9 cellular contexts compared by ENCODE assay signal in genomic region chr6:84575264-84575663, GRCh38.
A peak's percentile ranks its signal among the peaks of the same experiment; 100 is the strongest.
DNase-seq lines count a peak whose midpoint lies in the region; ATAC-seq, FAIRE-seq and TF ChIP-seq lines count a peak whose summit lies in the region.
"Had no signal": no experiment of that assay in that cellular context is flagged by ENCODE, and none has a peak within 500 bp of the region (broad histone marks: within the 10 kb centered on the region; RNA-seq: fewer than 3 reads in every experiment).

No MANE protein-coding gene starts in this region.

- no peaks in the 10 kb centered on the region for H3K36me3 ChIP-seq in K562 (ENCODE audit: control insufficient read depth, insufficient read depth, low read length)

- intact Hi-C loops in K562 (cut with micrococcal nuclease), result no loop called here

- CTCF ChIA-PET in K562 (lab: Yijun Ruan, JAX; ENCODE audit: low intra/inter-chr PET ratio), result no interaction called here
- CTCF ChIA-PET in GM10248 (lab: Yijun Ruan, JAX), result interaction anchor here (0.7 kb wide), 1 partner anchor 12 kb away, joined by 3 read pairs; no protein-coding TSS in a partner anchor

- H3K27me3 ChIP-seq in K562 (ENCODE audit: control insufficient read depth in 2 of 2, insufficient read depth in 2 of 2, low read length in 2 of 2), result no peaks in the 10 kb centered on the region

- no peak overlapping the region for H2AFZ ChIP-seq in K562 (ENCODE audit: low read depth, low read length)

- TF ChIP-seq EP300 in K562 (IDR thresholded peaks at IDR 0.05; ENCODE audit: low read length), result no peak

- POLR2A ChIA-PET in K562 (lab: Yijun Ruan, JAX), result no interaction called here
- POLR2A ChIA-PET in GM10248 (lab: Yijun Ruan, JAX), result no interaction called here

- BruUV-seq in K562 (replicated peaks; lab: Mats Ljungman, UMichigan), result no TSS peak

- no peak overlapping the region for H3K4me2 ChIP-seq in K562 (ENCODE audit: insufficient read depth, low read length)

- DNase-seq in GM12865 (ENCODE audit: low read depth) (peak; percentile 41), K562 (ENCODE audit: extremely low read depth in 1 of 4, low spot score in 3 of 4) (no peak), GM10248 (ENCODE audit: extremely low spot score) (no peak), UCSD-AML1 (lab: John Stamatoyannopoulos, UW; ENCODE audit: unreplicated experiment) (no peak), left lobe of liver (ENCODE audit: low spot score) (no peak)
- no peak for DNase-seq in activated CD4-positive, CD25-positive, alpha-beta regulatory T cell (lab: John Stamatoyannopoulos, UW)

- H3K9me1 ChIP-seq in K562 (ENCODE audit: control insufficient read depth, insufficient read depth, low read length), result no peaks in the 10 kb centered on the region

- no peak overlapping the region for H3K4me3 ChIP-seq in GM12865 (ENCODE audit: low read depth, low read length)
- H3K4me3 ChIP-seq in K562, result no peak overlapping the region

- 6% methylated on average over 1 of the region's 1 CpG for WGBS in K562 (ENCODE audit: insufficient coverage, low coverage, missing lambda C conversion rate)

- no peak for TF ChIP-seq POLR2A in K562 (conservative IDR thresholded peaks at IDR 0.05)

- FAIRE-seq in K562 (lab: Jason Lieb, UNC), result no peak

- no peak for TF ChIP-seq RAD21 in K562 (CRISPR knock-in tag; conservative IDR thresholded peaks at IDR 0.05 in 1 of 2, IDR thresholded peaks at IDR 0.05 in 1 of 2)

- in situ Hi-C loops in K562 (cut with MboI), result no loop called here

- no peaks in the 10 kb centered on the region for H4K20me1 ChIP-seq in K562 (replicated peaks; ENCODE audit: control insufficient read depth, insufficient read depth, low read length)

- H3K9me3 ChIP-seq in K562 (replicated peaks; ENCODE audit: control insufficient read depth, insufficient read depth, low read depth, low read length), result no peaks in the 10 kb centered on the region

- H3K4me1 ChIP-seq in K562 (replicated peaks in 1 of 2; ENCODE audit: control insufficient read depth in 2 of 2, insufficient read depth in 2 of 2, low read length in 2 of 2), result no peaks in the 10 kb centered on the region

- no peak overlapping the region for H3K27ac ChIP-seq in K562 (ENCODE audit: extremely low read depth, low read depth, low read length)
- H3K27ac ChIP-seq: epithelial cell of prostate had no signal

- H3K79me2 ChIP-seq in K562 (ENCODE audit: control insufficient read depth, insufficient read depth, low read length), result no peaks in the 10 kb centered on the region

- peak; percentile 99 for ATAC-seq in GM21619 (IDR thresholded peaks at IDR 0.05; ENCODE audit: unreplicated experiment)
- peak; percentile 87 for ATAC-seq in HG03521 (IDR thresholded peaks at IDR 0.05; ENCODE audit: unreplicated experiment)
- no peak for ATAC-seq in K562
- ATAC-seq in left lobe of liver, result no peak

- H3K9ac ChIP-seq in K562 (ENCODE audit: insufficient read depth in 1 of 2, low read depth in 2 of 2, low read length in 2 of 2), result no peak overlapping the region

- no peak for TF ChIP-seq CTCF in GM12865 (IDR thresholded peaks at IDR 0.05; ENCODE audit: insufficient read depth, low read depth, low read length, missing control alignments)
- no peak for TF ChIP-seq CTCF in K562 (IDR thresholded peaks at IDR 0.05 in 2 of 3, conservative IDR thresholded peaks at IDR 0.05 in 1 of 3; ENCODE audit: insufficient read depth in 2 of 3, low read depth in 1 of 3, low read length in 3 of 3)
- TF ChIP-seq CTCF in GM10248 (IDR thresholded peaks at IDR 0.05; ENCODE audit: control extremely low read depth, extremely low read depth, low read depth, missing control alignments), result no peak

TF ChIP-seq in K562, 482 proteins besides CTCF, POLR2A, EP300 and RAD21 (continues in another document):
- TF ChIP-seq ZNF79 (CRISPR knock-in tag; IDR thresholded peaks at IDR 0.05; ENCODE audit: low read depth) (no peak), ZNF780A (CRISPR knock-in tag; IDR thresholded peaks at IDR 0.05) (no peak), SOX6 (IDR thresholded peaks at IDR 0.05) (peak; percentile 56; the same call in 1 of the 2 replicates), FOXA3 (CRISPR knock-in tag; conservative IDR thresholded peaks at IDR 0.05 in 1 of 2, IDR thresholded peaks at IDR 0.05 in 1 of 2) (no peak), ID3 (CRISPR knock-in tag; IDR thresholded peaks at IDR 0.05) (no peak), ID3 (tag; IDR thresholded peaks at IDR 0.05) (no peak), TFAP4 (CRISPR knock-in tag; IDR thresholded peaks at IDR 0.05; ENCODE audit: borderline replicate concordance) (no peak), ZNF324 (CRISPR knock-in tag; IDR thresholded peaks at IDR 0.05) (no peak), NFE2 (IDR thresholded peaks at IDR 0.05; ENCODE audit: low read depth) (no peak), STAG1 (CRISPR knock-in tag; IDR thresholded peaks at IDR 0.05; ENCODE audit: borderline replicate concordance) (no peak), LEF1 (IDR thresholded peaks at IDR 0.05) (no peak), FOXO4 (CRISPR knock-in tag; IDR thresholded peaks at IDR 0.05) (no peak), EZH2 (IDR thresholded peaks at IDR 0.05; ENCODE audit: borderline replicate concordance, low read depth, low read length) (no peak), ZNF12 (CRISPR knock-in tag; IDR thresholded peaks at IDR 0.05) (no peak), FOSL1 (tag; conservative IDR thresholded peaks at IDR 0.05) (peak; percentile 65), WHSC1 (IDR thresholded peaks at IDR 0.05; ENCODE audit: low read length) (no peak), RBM17 (IDR thresholded peaks at IDR 0.05; ENCODE audit: borderline replicate concordance, low read depth, low read length) (no peak)
- TF ChIP-seq, protein P1, sequence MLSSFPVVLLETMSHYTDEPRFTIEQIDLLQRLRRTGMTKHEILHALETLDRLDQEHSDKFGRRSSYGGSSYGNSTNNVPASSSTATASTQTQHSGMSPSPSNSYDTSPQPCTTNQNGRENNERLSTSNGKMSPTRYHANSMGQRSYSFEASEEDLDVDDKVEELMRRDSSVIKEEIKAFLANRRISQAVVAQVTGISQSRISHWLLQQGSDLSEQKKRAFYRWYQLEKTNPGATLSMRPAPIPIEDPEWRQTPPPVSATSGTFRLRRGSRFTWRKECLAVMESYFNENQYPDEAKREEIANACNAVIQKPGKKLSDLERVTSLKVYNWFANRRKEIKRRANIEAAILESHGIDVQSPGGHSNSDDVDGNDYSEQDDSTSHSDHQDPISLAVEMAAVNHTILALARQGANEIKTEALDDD (IDR thresholded peaks at IDR 0.05), result 0 out of 2 replicates have a peak, but pooled peaks have one; percentile 16

Comparison
In these comparisons a context has a peak if more than half of its experiments do, and no peak if none do; other contexts are left out.
1. ATAC-seq: peak in GM21619 (single experiment) and HG03521 (single experiment); none in K562 (single experiment) and left lobe of liver (single experiment).